1 cellular context compared by ENCODE assay signal in the genomic region with DNA sequence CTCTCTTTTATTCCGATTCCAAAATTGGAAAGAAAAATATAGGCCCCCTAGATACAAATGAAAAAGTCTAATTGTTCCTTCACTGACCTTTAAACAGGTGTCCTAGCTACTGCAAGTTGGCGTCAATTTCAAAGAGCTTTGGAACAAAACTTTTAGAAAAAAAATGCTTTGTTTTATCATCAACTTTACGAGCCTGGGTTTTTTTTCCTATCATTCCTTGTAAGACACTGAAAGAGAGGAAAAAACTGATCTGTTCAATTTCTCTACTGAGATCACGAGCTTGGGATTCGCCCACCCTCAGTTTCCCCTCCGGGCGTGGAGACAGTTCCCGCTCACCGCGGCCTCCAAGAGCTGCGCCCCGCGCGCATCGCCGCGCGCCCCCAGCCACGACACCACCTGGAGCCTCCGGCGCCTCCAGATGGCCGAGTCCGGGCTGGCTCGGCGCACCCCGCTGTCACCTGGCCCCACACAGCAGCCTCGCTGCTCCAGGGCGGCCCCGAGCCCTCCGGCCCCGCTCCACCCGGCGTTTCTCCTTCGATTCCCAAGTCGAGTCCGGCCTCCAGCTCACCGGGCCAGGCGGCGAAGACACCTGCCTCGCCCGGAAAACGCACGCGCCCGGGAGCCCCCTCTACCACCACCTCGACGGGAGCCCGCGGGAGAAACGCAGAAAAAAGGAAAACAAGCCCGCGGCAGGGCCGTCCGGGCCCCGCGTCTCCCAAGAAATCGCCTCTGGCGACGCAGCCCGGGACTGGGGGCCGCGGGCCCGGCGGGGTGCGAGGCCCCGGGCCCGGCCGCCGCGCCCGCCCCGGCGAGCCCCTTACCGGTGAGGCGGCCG.
A peak's percentile ranks its signal among the peaks of the same experiment; 100 is the strongest.
TF ChIP-seq lines count a peak whose summit lies in the region.

No MANE protein-coding gene starts in this region.

TF ChIP-seq in HepG2, 621 proteins besides CTCF, POLR2A, EP300 and RAD21 (continued from another document and continues in another):
- TF ChIP-seq, protein P1, sequence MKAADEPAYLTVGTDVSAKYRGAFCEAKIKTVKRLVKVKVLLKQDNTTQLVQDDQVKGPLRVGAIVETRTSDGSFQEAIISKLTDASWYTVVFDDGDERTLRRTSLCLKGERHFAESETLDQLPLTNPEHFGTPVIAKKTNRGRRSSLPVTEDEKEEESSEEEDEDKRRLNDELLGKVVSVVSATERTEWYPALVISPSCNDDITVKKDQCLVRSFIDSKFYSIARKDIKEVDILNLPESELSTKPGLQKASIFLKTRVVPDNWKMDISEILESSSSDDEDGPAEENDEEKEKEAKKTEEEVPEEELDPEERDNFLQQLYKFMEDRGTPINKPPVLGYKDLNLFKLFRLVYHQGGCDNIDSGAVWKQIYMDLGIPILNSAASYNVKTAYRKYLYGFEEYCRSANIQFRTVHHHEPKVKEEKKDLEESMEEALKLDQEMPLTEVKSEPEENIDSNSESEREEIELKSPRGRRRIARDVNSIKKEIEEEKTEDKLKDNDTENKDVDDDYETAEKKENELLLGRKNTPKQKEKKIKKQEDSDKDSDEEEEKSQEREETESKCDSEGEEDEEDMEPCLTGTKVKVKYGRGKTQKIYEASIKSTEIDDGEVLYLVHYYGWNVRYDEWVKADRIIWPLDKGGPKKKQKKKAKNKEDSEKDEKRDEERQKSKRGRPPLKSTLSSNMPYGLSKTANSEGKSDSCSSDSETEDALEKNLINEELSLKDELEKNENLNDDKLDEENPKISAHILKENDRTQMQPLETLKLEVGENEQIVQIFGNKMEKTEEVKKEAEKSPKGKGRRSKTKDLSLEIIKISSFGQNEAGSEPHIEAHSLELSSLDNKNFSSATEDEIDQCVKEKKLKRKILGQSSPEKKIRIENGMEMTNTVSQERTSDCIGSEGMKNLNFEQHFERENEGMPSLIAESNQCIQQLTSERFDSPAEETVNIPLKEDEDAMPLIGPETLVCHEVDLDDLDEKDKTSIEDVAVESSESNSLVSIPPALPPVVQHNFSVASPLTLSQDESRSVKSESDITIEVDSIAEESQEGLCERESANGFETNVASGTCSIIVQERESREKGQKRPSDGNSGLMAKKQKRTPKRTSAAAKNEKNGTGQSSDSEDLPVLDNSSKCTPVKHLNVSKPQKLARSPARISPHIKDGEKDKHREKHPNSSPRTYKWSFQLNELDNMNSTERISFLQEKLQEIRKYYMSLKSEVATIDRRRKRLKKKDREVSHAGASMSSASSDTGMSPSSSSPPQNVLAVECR (CRISPR knock-in tag; IDR thresholded peaks at IDR 0.05; ENCODE audit: borderline replicate concordance) = peak; percentile 70; the same call in 1 of the 2 replicates
- TF ChIP-seq ZEB1 (IDR thresholded peaks at IDR 0.05; ENCODE audit: insufficient replicate concordance, low read depth) = no peak
- no peak for TF ChIP-seq ZFP36 (IDR thresholded peaks at IDR 0.05; ENCODE audit: borderline replicate concordance, low read depth, low read length, partially characterized antibody)
- TF ChIP-seq ZSCAN30 (CRISPR knock-in tag; IDR thresholded peaks at IDR 0.05) = no peak
- TF ChIP-seq, protein P2, sequence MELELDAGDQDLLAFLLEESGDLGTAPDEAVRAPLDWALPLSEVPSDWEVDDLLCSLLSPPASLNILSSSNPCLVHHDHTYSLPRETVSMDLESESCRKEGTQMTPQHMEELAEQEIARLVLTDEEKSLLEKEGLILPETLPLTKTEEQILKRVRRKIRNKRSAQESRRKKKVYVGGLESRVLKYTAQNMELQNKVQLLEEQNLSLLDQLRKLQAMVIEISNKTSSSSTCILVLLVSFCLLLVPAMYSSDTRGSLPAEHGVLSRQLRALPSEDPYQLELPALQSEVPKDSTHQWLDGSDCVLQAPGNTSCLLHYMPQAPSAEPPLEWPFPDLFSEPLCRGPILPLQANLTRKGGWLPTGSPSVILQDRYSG (CRISPR knock-in tag; IDR thresholded peaks at IDR 0.05) = peak; percentile 36; the same call in 1 of the 2 replicates
- TF ChIP-seq ZFAT (CRISPR knock-in tag; conservative IDR thresholded peaks at IDR 0.05) = no peak
- TF ChIP-seq IRF2 (CRISPR knock-in tag; IDR thresholded peaks at IDR 0.05) = peak; percentile 16; the same call in 1 of the 2 replicates
- peak; percentile 68 for TF ChIP-seq ASH2L (IDR thresholded peaks at IDR 0.05; ENCODE audit: insufficient read length, low read depth, low read length)
- no peak for TF ChIP-seq ZNF24 (IDR thresholded peaks at IDR 0.05)
- TF ChIP-seq ISL2 (CRISPR knock-in tag; IDR thresholded peaks at IDR 0.05) = no peak
- TF ChIP-seq ZNF614 (CRISPR knock-in tag; IDR thresholded peaks at IDR 0.05; ENCODE audit: borderline replicate concordance) = no peak
- TF ChIP-seq, protein P3, sequence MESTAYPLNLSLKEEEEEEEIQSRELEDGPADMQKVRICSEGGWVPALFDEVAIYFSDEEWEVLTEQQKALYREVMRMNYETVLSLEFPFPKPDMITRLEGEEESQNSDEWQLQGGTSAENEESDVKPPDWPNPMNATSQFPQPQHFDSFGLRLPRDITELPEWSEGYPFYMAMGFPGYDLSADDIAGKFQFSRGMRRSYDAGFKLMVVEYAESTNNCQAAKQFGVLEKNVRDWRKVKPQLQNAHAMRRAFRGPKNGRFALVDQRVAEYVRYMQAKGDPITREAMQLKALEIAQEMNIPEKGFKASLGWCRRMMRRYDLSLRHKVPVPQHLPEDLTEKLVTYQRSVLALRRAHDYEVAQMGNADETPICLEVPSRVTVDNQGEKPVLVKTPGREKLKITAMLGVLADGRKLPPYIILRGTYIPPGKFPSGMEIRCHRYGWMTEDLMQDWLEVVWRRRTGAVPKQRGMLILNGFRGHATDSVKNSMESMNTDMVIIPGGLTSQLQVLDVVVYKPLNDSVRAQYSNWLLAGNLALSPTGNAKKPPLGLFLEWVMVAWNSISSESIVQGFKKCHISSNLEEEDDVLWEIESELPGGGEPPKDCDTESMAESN (CRISPR knock-in tag; conservative IDR thresholded peaks at IDR 0.05) = peak; percentile 38; the same call in 1 of the 2 replicates
- TF ChIP-seq, protein P4, sequence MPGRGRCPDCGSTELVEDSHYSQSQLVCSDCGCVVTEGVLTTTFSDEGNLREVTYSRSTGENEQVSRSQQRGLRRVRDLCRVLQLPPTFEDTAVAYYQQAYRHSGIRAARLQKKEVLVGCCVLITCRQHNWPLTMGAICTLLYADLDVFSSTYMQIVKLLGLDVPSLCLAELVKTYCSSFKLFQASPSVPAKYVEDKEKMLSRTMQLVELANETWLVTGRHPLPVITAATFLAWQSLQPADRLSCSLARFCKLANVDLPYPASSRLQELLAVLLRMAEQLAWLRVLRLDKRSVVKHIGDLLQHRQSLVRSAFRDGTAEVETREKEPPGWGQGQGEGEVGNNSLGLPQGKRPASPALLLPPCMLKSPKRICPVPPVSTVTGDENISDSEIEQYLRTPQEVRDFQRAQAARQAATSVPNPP (CRISPR knock-in tag; IDR thresholded peaks at IDR 0.05) = no peak
- no peak for TF ChIP-seq NR2C2 (CRISPR knock-in tag; IDR thresholded peaks at IDR 0.05; ENCODE audit: borderline replicate concordance)
- TF ChIP-seq, protein P5, sequence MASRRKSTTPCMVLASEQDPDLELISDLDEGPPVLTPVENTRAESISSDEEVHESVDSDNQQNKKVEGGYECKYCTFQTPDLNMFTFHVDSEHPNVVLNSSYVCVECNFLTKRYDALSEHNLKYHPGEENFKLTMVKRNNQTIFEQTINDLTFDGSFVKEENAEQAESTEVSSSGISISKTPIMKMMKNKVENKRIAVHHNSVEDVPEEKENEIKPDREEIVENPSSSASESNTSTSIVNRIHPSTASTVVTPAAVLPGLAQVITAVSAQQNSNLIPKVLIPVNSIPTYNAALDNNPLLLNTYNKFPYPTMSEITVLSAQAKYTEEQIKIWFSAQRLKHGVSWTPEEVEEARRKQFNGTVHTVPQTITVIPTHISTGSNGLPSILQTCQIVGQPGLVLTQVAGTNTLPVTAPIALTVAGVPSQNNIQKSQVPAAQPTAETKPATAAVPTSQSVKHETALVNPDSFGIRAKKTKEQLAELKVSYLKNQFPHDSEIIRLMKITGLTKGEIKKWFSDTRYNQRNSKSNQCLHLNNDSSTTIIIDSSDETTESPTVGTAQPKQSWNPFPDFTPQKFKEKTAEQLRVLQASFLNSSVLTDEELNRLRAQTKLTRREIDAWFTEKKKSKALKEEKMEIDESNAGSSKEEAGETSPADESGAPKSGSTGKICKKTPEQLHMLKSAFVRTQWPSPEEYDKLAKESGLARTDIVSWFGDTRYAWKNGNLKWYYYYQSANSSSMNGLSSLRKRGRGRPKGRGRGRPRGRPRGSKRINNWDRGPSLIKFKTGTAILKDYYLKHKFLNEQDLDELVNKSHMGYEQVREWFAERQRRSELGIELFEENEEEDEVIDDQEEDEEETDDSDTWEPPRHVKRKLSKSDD (CRISPR knock-in tag; IDR thresholded peaks at IDR 0.05; ENCODE audit: low read depth) = no peak
- TF ChIP-seq HOXA5 (CRISPR knock-in tag; IDR thresholded peaks at IDR 0.05) = 0 out of 2 replicates have a peak, but pooled peaks have one; percentile 65
- peak; percentile 62; the same call in 1 of the 2 replicates for TF ChIP-seq SAP130 (CRISPR knock-in tag; IDR thresholded peaks at IDR 0.05; ENCODE audit: low read depth)
- TF ChIP-seq ZNF850 (CRISPR knock-in tag; conservative IDR thresholded peaks at IDR 0.05) = 0 out of 2 replicates have a peak, but pooled peaks have one; percentile 24
- TF ChIP-seq ZMAT3 (CRISPR knock-in tag; conservative IDR thresholded peaks at IDR 0.05) = peak; percentile 80; the same call in 1 of the 2 replicates
- 0 out of 2 replicates have a peak, but pooled peaks have one; percentile 56 for TF ChIP-seq ZNF709 (CRISPR knock-in tag; IDR thresholded peaks at IDR 0.05)
- TF ChIP-seq, protein P6, sequence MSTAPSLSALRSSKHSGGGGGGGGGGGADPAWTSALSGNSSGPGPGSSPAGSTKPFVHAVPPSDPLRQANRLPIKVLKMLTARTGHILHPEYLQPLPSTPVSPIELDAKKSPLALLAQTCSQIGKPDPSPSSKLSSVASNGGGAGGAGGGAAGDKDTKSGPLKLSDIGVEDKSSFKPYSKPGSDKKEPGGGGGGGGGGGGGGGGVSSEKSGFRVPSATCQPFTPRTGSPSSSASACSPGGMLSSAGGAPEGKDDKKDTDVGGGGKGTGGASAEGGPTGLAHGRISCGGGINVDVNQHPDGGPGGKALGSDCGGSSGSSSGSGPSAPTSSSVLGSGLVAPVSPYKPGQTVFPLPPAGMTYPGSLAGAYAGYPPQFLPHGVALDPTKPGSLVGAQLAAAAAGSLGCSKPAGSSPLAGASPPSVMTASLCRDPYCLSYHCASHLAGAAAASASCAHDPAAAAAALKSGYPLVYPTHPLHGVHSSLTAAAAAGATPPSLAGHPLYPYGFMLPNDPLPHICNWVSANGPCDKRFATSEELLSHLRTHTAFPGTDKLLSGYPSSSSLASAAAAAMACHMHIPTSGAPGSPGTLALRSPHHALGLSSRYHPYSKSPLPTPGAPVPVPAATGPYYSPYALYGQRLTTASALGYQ (CRISPR knock-in tag; IDR thresholded peaks at IDR 0.05) = no peak
- no peak for TF ChIP-seq PCBP1 (IDR thresholded peaks at IDR 0.05; ENCODE audit: borderline replicate concordance, low read depth, low read length)
- TF ChIP-seq MLLT10 (CRISPR knock-in tag; IDR thresholded peaks at IDR 0.05) = no peak
- TF ChIP-seq, protein P7, sequence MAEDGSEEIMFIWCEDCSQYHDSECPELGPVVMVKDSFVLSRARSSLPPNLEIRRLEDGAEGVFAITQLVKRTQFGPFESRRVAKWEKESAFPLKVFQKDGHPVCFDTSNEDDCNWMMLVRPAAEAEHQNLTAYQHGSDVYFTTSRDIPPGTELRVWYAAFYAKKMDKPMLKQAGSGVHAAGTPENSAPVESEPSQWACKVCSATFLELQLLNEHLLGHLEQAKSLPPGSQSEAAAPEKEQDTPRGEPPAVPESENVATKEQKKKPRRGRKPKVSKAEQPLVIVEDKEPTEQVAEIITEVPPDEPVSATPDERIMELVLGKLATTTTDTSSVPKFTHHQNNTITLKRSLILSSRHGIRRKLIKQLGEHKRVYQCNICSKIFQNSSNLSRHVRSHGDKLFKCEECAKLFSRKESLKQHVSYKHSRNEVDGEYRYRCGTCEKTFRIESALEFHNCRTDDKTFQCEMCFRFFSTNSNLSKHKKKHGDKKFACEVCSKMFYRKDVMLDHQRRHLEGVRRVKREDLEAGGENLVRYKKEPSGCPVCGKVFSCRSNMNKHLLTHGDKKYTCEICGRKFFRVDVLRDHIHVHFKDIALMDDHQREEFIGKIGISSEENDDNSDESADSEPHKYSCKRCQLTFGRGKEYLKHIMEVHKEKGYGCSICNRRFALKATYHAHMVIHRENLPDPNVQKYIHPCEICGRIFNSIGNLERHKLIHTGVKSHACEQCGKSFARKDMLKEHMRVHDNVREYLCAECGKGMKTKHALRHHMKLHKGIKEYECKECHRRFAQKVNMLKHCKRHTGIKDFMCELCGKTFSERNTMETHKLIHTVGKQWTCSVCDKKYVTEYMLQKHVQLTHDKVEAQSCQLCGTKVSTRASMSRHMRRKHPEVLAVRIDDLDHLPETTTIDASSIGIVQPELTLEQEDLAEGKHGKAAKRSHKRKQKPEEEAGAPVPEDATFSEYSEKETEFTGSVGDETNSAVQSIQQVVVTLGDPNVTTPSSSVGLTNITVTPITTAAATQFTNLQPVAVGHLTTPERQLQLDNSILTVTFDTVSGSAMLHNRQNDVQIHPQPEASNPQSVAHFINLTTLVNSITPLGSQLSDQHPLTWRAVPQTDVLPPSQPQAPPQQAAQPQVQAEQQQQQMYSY (CRISPR knock-in tag; IDR thresholded peaks at IDR 0.05) = no peak
- TF ChIP-seq, protein P8, sequence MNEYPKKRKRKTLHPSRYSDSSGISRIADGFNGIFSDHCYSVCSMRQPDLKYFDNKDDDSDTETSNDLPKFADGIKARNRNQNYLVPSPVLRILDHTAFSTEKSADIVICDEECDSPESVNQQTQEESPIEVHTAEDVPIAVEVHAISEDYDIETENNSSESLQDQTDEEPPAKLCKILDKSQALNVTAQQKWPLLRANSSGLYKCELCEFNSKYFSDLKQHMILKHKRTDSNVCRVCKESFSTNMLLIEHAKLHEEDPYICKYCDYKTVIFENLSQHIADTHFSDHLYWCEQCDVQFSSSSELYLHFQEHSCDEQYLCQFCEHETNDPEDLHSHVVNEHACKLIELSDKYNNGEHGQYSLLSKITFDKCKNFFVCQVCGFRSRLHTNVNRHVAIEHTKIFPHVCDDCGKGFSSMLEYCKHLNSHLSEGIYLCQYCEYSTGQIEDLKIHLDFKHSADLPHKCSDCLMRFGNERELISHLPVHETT (CRISPR knock-in tag; conservative IDR thresholded peaks at IDR 0.05) = no peak
- TF ChIP-seq, protein P9, sequence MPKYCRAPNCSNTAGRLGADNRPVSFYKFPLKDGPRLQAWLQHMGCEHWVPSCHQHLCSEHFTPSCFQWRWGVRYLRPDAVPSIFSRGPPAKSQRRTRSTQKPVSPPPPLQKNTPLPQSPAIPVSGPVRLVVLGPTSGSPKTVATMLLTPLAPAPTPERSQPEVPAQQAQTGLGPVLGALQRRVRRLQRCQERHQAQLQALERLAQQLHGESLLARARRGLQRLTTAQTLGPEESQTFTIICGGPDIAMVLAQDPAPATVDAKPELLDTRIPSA (CRISPR knock-in tag; IDR thresholded peaks at IDR 0.05; ENCODE audit: borderline replicate concordance) = 0 out of 2 replicates have a peak, but pooled peaks have one; percentile 26
- TF ChIP-seq TGIF2 (CRISPR knock-in tag; IDR thresholded peaks at IDR 0.05) = peak; percentile 68; the same call in 1 of the 2 replicates
- TF ChIP-seq, protein P10, sequence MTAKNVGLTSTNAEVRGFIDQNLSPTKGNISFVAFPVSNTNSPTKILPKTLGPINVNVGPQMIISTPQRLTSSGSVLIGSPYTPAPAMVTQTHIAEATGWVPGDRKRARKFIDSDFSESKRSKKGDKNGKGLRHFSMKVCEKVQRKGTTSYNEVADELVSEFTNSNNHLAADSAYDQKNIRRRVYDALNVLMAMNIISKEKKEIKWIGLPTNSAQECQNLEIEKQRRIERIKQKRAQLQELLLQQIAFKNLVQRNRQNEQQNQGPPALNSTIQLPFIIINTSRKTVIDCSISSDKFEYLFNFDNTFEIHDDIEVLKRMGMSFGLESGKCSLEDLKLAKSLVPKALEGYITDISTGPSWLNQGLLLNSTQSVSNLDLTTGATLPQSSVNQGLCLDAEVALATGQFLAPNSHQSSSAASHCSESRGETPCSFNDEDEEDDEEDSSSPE (CRISPR knock-in tag; IDR thresholded peaks at IDR 0.05) = peak; percentile 44; the same call in 1 of the 2 replicates
